Comparison of ENCODE assay signal across 15 cellular contexts in genomic region chr1:38686306-38687255, GRCh38.
DNase-seq lines count a peak whose midpoint lies in the region; ATAC-seq and TF ChIP-seq lines count a peak whose summit lies in the region.
"Had no signal": no experiment of that assay in that cellular context is flagged by ENCODE, and none has a peak within 500 bp of the region (broad histone marks: within the 10 kb centered on the region; RNA-seq: fewer than 3 reads in every experiment).

No MANE protein-coding gene starts in this region.

- H3K27me3 Mint-ChIP-seq in activated CD8-positive, alpha-beta T cell treated with anti-CD3 and anti-CD28 coated beads, Interleukin-2, amount 10 ng/mL, durations not matched to agents 7 days and 5 days (ENCODE audit: low read depth): peaks cover 20% of the 10 kb centered on the region
- peaks cover 30% of the 10 kb centered on the region for H3K27me3 Mint-ChIP-seq in activated CD8-positive, alpha-beta T cell treated with anti-CD3 and anti-CD28 coated beads for 36 hours

- POLR2A ChIA-PET in activated CD8-positive, alpha-beta T cell treated with anti-CD3 and anti-CD28 coated beads, Interleukin-2, amount 10 ng/mL, durations not matched to agents 7 days and 5 days (lab: Charles Lee): no interaction called here
- POLR2A ChIA-PET in activated CD8-positive, alpha-beta T cell treated with anti-CD3 and anti-CD28 coated beads for 36 hours (lab: Charles Lee): interaction anchor here (0.6 to 1.0 kb wide), 2 partner anchors 19 to 103 kb away, joined by 4 to 5 read pairs; no protein-coding TSS in a partner anchor
- POLR2A ChIA-PET in RWPE1 (lab: Yijun Ruan, JAX; ENCODE audit: low non-redundant PET): no interaction called here

- intact Hi-C loops in activated CD8-positive, alpha-beta T cell treated with anti-CD3 and anti-CD28 coated beads for 36 hours (cut with micrococcal nuclease): no loop called here

- peak; percentile 3 for DNase-seq in NCI-H1694 (lab: John Stamatoyannopoulos, UW)
- no peak for DNase-seq in NCI-H1694 treated with DMSO at 0.1 percent for 48 hours (lab: John Stamatoyannopoulos, UW)
- DNase-seq in activated CD8-positive, alpha-beta T cell treated with anti-CD3 and anti-CD28 coated beads, Interleukin-2, amount 10 ng/mL, durations not matched to agents 7 days and 5 days: peak; percentile 4
- no peak for DNase-seq in activated CD8-positive, alpha-beta T cell treated with anti-CD3 and anti-CD28 coated beads for 36 hours
- DNase-seq in GM23248: no peak
- no peak for DNase-seq in RWPE1 (ENCODE audit: low spot score)
- DNase-seq: AML-193; Caco-2; CD4-positive, alpha-beta T cell; GOT3; H9 had no signal

- H3K9me3 ChIP-seq in neural cell (ENCODE audit: low read length) (no peaks in the 10 kb centered on the region), GM23248 (ENCODE audit: low read depth) (no peaks in the 10 kb centered on the region)
- H3K9me3 ChIP-seq: A549, Caco-2 had no signal

- H3K9ac ChIP-seq in neural cell (ENCODE audit: low read length) (peak overlapping the region; percentile 5), GM23248 (no peak overlapping the region)

- TF ChIP-seq EP300 in neural cell (conservative IDR thresholded peaks at IDR 0.05; ENCODE audit: poor library complexity, severe bottlenecking): no peak

- no peak overlapping the region for H3K27ac Mint-ChIP-seq in activated CD8-positive, alpha-beta T cell treated with anti-CD3 and anti-CD28 coated beads, Interleukin-2, amount 10 ng/mL, durations not matched to agents 7 days and 5 days
- H3K27ac Mint-ChIP-seq in activated CD8-positive, alpha-beta T cell treated with anti-CD3 and anti-CD28 coated beads for 36 hours: no peak overlapping the region
- H3K27ac Mint-ChIP-seq: CD4-positive, alpha-beta T cell had no signal

- H3K36me3 Mint-ChIP-seq in activated CD8-positive, alpha-beta T cell treated with anti-CD3 and anti-CD28 coated beads, Interleukin-2, amount 10 ng/mL, durations not matched to agents 7 days and 5 days (ENCODE audit: low read depth): no peaks in the 10 kb centered on the region
- no peaks in the 10 kb centered on the region for H3K36me3 Mint-ChIP-seq in activated CD8-positive, alpha-beta T cell treated with anti-CD3 and anti-CD28 coated beads for 36 hours (ENCODE audit: low read depth)

- no peak overlapping the region for H3K4me2 ChIP-seq in neural cell (ENCODE audit: low read length)
- H3K4me2 ChIP-seq in GM23248 (ENCODE audit: unreplicated experiment): no peak overlapping the region
- H3K4me2 ChIP-seq: A549 had no signal

- H3K36me3 ChIP-seq in neural cell (ENCODE audit: insufficient read depth, low read length): no peaks in the 10 kb centered on the region
- no peaks in the 10 kb centered on the region for H3K36me3 ChIP-seq in GM23248 (ENCODE audit: low read depth)

- H3K4me1 Mint-ChIP-seq in activated CD8-positive, alpha-beta T cell treated with anti-CD3 and anti-CD28 coated beads, Interleukin-2, amount 10 ng/mL, durations not matched to agents 7 days and 5 days (ENCODE audit: low read depth): no peaks in the 10 kb centered on the region
- H3K4me1 Mint-ChIP-seq in activated CD8-positive, alpha-beta T cell treated with anti-CD3 and anti-CD28 coated beads for 36 hours (ENCODE audit: low read depth): no peaks in the 10 kb centered on the region

- H3K79me2 ChIP-seq in neural cell (replicated peaks; ENCODE audit: insufficient read depth, low read length) (no peaks in the 10 kb centered on the region), GM23248 (ENCODE audit: insufficient read depth) (no peaks in the 10 kb centered on the region)

- in situ Hi-C loops in GM23248 (cut with MboI): no loop called here

- WGBS in GM23248 (ENCODE audit: low coverage in 1 of 2, low lambda C conversion rate in 2 of 2, missing lambda C conversion rate in 2 of 2), 2 experiments: 26 to 31% methylated on average over 14 of the region's 14 CpGs

- H3K9me2 ChIP-seq in neural cell (ENCODE audit: insufficient read depth, low read length) (no peaks in the 10 kb centered on the region), GM23248 (ENCODE audit: insufficient read depth) (no peaks in the 10 kb centered on the region)

- CTCF ChIA-PET in activated CD8-positive, alpha-beta T cell treated with anti-CD3 and anti-CD28 coated beads, Interleukin-2, amount 10 ng/mL, durations not matched to agents 7 days and 5 days (lab: Charles Lee): no interaction called here
- CTCF ChIA-PET in activated CD8-positive, alpha-beta T cell treated with anti-CD3 and anti-CD28 coated beads for 36 hours (lab: Charles Lee): no interaction called here
- CTCF ChIA-PET in RWPE1 (lab: Yijun Ruan, JAX): interaction anchor here (0.6 kb wide), 1 partner anchor 100 kb away, joined by 6 read pairs; no protein-coding TSS in a partner anchor

- H3K4me3 Mint-ChIP-seq in activated CD8-positive, alpha-beta T cell treated with anti-CD3 and anti-CD28 coated beads, Interleukin-2, amount 10 ng/mL, durations not matched to agents 7 days and 5 days: no peak overlapping the region
- no peak overlapping the region for H3K4me3 Mint-ChIP-seq in activated CD8-positive, alpha-beta T cell treated with anti-CD3 and anti-CD28 coated beads for 36 hours
- H3K4me3 Mint-ChIP-seq: CD4-positive, alpha-beta T cell had no signal

- TF ChIP-seq CTCF in activated CD8-positive, alpha-beta T cell treated with anti-CD3 and anti-CD28 coated beads for 36 hours (IDR thresholded peaks at IDR 0.05): no peak
- TF ChIP-seq CTCF in neural cell (IDR thresholded peaks at IDR 0.05; ENCODE audit: poor library complexity, severe bottlenecking) (no peak), RWPE1 (conservative IDR thresholded peaks at IDR 0.05; ENCODE audit: low read depth) (no peak)

- H3K27ac ChIP-seq in neural cell (ENCODE audit: low read length): peak overlapping the region; percentile 47
- no peak overlapping the region for H3K27ac ChIP-seq in GM23248
- H3K27ac ChIP-seq in RWPE1: no peak overlapping the region
- H3K27ac ChIP-seq: 22Rv1, A549, C4-2B had no signal

- H3K27me3 ChIP-seq in neural cell (ENCODE audit: insufficient read depth, low read depth, low read length) (no peaks in the 10 kb centered on the region), GM23248 (replicated peaks; ENCODE audit: insufficient read depth) (no peaks in the 10 kb centered on the region)

- H3K9me3 Mint-ChIP-seq in activated CD8-positive, alpha-beta T cell treated with anti-CD3 and anti-CD28 coated beads, Interleukin-2, amount 10 ng/mL, durations not matched to agents 7 days and 5 days (ENCODE audit: insufficient read depth): no peaks in the 10 kb centered on the region
- H3K9me3 Mint-ChIP-seq in activated CD8-positive, alpha-beta T cell treated with anti-CD3 and anti-CD28 coated beads for 36 hours: no peaks in the 10 kb centered on the region
- H3K9me3 Mint-ChIP-seq: CD4-positive, alpha-beta T cell had no signal

- H4K20me1 ChIP-seq in neural cell (ENCODE audit: insufficient read depth): no peaks in the 10 kb centered on the region
- H4K20me1 ChIP-seq in GM23248 (ENCODE audit: insufficient read depth): no peaks in the 10 kb centered on the region

- H3K4me3 ChIP-seq in neural cell (ENCODE audit: low read length) (no peak overlapping the region), GM23248 (no peak overlapping the region)
- H3K4me3 ChIP-seq: A549 had no signal

- no peak overlapping the region for H2AFZ ChIP-seq in neural cell (ENCODE audit: low read depth, low read length)
- no peak overlapping the region for H2AFZ ChIP-seq in GM23248

- ATAC-seq in activated CD8-positive, alpha-beta T cell treated with anti-CD3 and anti-CD28 coated beads, Interleukin-2, amount 10 ng/mL, durations not matched to agents 7 days and 5 days: no peak
- ATAC-seq in activated CD8-positive, alpha-beta T cell treated with anti-CD3 and anti-CD28 coated beads for 36 hours: no peak
- ATAC-seq: A549 had no signal

- peak; percentile 11 for TF ChIP-seq RAD21 in neural cell (conservative IDR thresholded peaks at IDR 0.05)

- H3F3A ChIP-seq in neural cell (ENCODE audit: insufficient read depth, low read length, poor library complexity, severe bottlenecking) (no peaks in the 10 kb centered on the region), GM23248 (ENCODE audit: insufficient read depth) (no peaks in the 10 kb centered on the region)

- no peaks in the 10 kb centered on the region for H3K4me1 ChIP-seq in GM23248 (ENCODE audit: insufficient read depth)
- H3K4me1 ChIP-seq: A549, Caco-2 had no signal

TF ChIP-seq in neural cell, 6 proteins besides CTCF, POLR2A, EP300 and RAD21:
- no peak for TF ChIP-seq TAF1 (IDR thresholded peaks at IDR 0.05; ENCODE audit: low read depth)
- no peak for TF ChIP-seq MXI1 (conservative IDR thresholded peaks at IDR 0.05; ENCODE audit: poor library complexity, severe bottlenecking)
- TF ChIP-seq POLR2AphosphoS5 (IDR thresholded peaks at IDR 0.05): no peak
- no peak for TF ChIP-seq REST (IDR thresholded peaks at IDR 0.05; ENCODE audit: borderline replicate concordance)
- no peak for TF ChIP-seq EZH2 (IDR thresholded peaks at IDR 0.05; ENCODE audit: borderline replicate concordance, insufficient read depth, low read length, poor library complexity, severe bottlenecking)
- no peak for TF ChIP-seq SMC3 (conservative IDR thresholded peaks at IDR 0.05; ENCODE audit: poor library complexity)

Comparison
In these comparisons a context has a peak if more than half of its experiments do, and no peak if none do; other contexts are left out.
1. DNase-seq: peak in NCI-H1694 (single experiment) and activated CD8-positive, alpha-beta T cell treated with anti-CD3 and anti-CD28 coated beads, Interleukin-2, amount 10 ng/mL, durations not matched to agents 7 days and 5 days (single experiment); none in NCI-H1694 treated with DMSO at 0.1 percent for 48 hours (single experiment), activated CD8-positive, alpha-beta T cell treated with anti-CD3 and anti-CD28 coated beads for 36 hours (single experiment), GM23248 (single experiment) and RWPE1 (single experiment).